Comparison of ENCODE assay signal across 38 cellular contexts in the genomic region with DNA sequence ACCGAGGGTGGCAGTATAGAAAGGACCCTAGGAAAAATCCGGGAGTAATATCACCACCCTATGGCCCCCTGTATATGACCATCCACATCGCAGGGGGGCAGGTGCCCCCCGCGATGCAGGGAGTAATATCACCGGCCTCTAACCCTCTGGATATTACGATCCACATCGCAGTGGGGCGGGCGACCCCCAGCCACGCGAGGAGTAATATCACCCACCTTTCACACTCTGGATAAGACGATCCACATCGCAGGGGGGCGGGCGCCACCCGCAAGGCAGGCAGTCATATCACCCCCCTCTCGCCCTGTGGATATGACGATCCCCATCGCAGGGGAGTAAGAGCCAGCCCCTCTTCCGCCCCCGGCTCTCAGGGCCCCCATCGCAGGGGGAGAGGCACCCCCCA.
"Had no signal": no experiment of that assay in that cellular context is flagged by ENCODE, and none has a peak within 500 bp of the region (broad histone marks: within the 10 kb centered on the region; RNA-seq: fewer than 3 reads in every experiment).

No MANE protein-coding gene starts in this region.

- H3K36me3 Mint-ChIP-seq: activated naive CD4-positive, alpha-beta T cell treated with anti-CD3 and anti-CD28 coated beads, Interleukin-2, amount 10 ng/mL, durations not matched to agents 7 days and 5 days; activated naive CD4-positive, alpha-beta T cell treated with anti-CD3 and anti-CD28 coated beads, Interleukin-2, amount 50 U/mL, for 24 hours; activated naive CD8-positive, alpha-beta T cell; activated naive CD8-positive, alpha-beta T cell treated with anti-CD3 and anti-CD28 coated beads for 36 hours; activated naive CD8-positive, alpha-beta T cell treated with anti-CD3 and anti-CD28 coated beads, Interleukin-2, amount 10 ng/mL, durations not matched to agents 7 days and 5 days; brain had no signal

- H3K27me3 Mint-ChIP-seq: activated naive CD4-positive, alpha-beta T cell treated with anti-CD3 and anti-CD28 coated beads, Interleukin-2, amount 10 ng/mL, durations not matched to agents 7 days and 5 days; activated naive CD8-positive, alpha-beta T cell treated with anti-CD3 and anti-CD28 coated beads for 36 hours; activated naive CD8-positive, alpha-beta T cell treated with anti-CD3 and anti-CD28 coated beads, Interleukin-2, amount 10 ng/mL, durations not matched to agents 7 days and 5 days; activated naive CD8-positive, alpha-beta T cell treated with anti-CD3 and anti-CD28 coated beads, Interleukin-2, amount 50 U/mL, for 24 hours; activated T-cell treated with anti-CD3 and anti-CD28 coated beads, Interleukin-2, amount 50 U/mL, for 24 hours; activated T-helper 17 cell treated with anti-CD3 and anti-CD28 coated beads, Interleukin-2, amount 50 U/mL, for 72 hours; central memory CD8-positive, alpha-beta T cell had no signal

- H3K27me3 ChIP-seq: adrenal gland, ascending aorta, body of pancreas, brain microvascular endothelial cell, breast epithelium, cardiac muscle cell had no signal

- H3K9me3 Mint-ChIP-seq: activated T-cell treated with anti-CD3 and anti-CD28 coated beads, Interleukin-2, amount 50 U/mL, for 24 hours; activated T-cell treated with anti-CD3 and anti-CD28 coated beads, Interleukin-2, amount 50 U/mL, for 72 hours; activated T-helper 17 cell treated with anti-CD3 and anti-CD28 coated beads, Interleukin-2, amount 50 U/mL, for 72 hours; central memory CD8-positive, alpha-beta T cell had no signal

- H3K4me3 Mint-ChIP-seq: activated naive CD4-positive, alpha-beta T cell treated with anti-CD3 and anti-CD28 coated beads for 36 hours; activated naive CD4-positive, alpha-beta T cell treated with anti-CD3 and anti-CD28 coated beads, Interleukin-2, amount 10 ng/mL, durations not matched to agents 7 days and 5 days; activated naive CD4-positive, alpha-beta T cell treated with anti-CD3 and anti-CD28 coated beads, Interleukin-2, amount 50 U/mL, for 24 hours; activated naive CD8-positive, alpha-beta T cell; activated naive CD8-positive, alpha-beta T cell treated with anti-CD3 and anti-CD28 coated beads for 36 hours; activated naive CD8-positive, alpha-beta T cell treated with anti-CD3 and anti-CD28 coated beads, Interleukin-2, amount 10 ng/mL, durations not matched to agents 7 days and 5 days; activated naive CD8-positive, alpha-beta T cell treated with anti-CD3 and anti-CD28 coated beads, Interleukin-2, amount 50 U/mL, for 24 hours; activated T-cell treated with anti-CD3 and anti-CD28 coated beads, Interleukin-2, amount 50 U/mL, for 24 hours; activated T-cell treated with anti-CD3 and anti-CD28 coated beads, Interleukin-2, amount 50 U/mL, for 4 hours; activated T-cell treated with anti-CD3 and anti-CD28 coated beads, Interleukin-2, amount 50 U/mL, for 72 hours; activated T-helper 1 cell treated with anti-CD3 and anti-CD28 coated beads, Interleukin-12 subunit alpha, Interleukin-12 subunit beta, Interleukin-2, Interleukin-4 antibody, amounts not matched to agents 30 ng/mL and 10 ng/mL and 1 ng/mL, durations not matched to agents 14 hours and 24 hours and 36 hours; activated T-helper 17 cell treated with anti-CD3 and anti-CD28 coated beads, Interleukin-2, amount 50 U/mL, for 72 hours; brain; central memory CD8-positive, alpha-beta T cell had no signal

- H3K27ac Mint-ChIP-seq: activated naive CD4-positive, alpha-beta T cell treated with anti-CD3 and anti-CD28 coated beads for 36 hours; activated naive CD4-positive, alpha-beta T cell treated with anti-CD3 and anti-CD28 coated beads, Interleukin-2, amount 10 ng/mL, durations not matched to agents 7 days and 5 days; activated naive CD4-positive, alpha-beta T cell treated with anti-CD3 and anti-CD28 coated beads, Interleukin-2, amount 50 U/mL, for 24 hours; activated naive CD4-positive, alpha-beta T cell treated with anti-CD3 and anti-CD28 coated beads, Interleukin-2, amount 50 U/mL, for 72 hours; activated naive CD8-positive, alpha-beta T cell; activated naive CD8-positive, alpha-beta T cell treated with anti-CD3 and anti-CD28 coated beads for 36 hours; activated naive CD8-positive, alpha-beta T cell treated with anti-CD3 and anti-CD28 coated beads, Interleukin-2, amount 10 ng/mL, durations not matched to agents 7 days and 5 days; activated naive CD8-positive, alpha-beta T cell treated with anti-CD3 and anti-CD28 coated beads, Interleukin-2, amount 50 U/mL, for 24 hours; activated T-cell treated with anti-CD3 and anti-CD28 coated beads, Interleukin-2, amount 50 U/mL, for 24 hours; activated T-cell treated with anti-CD3 and anti-CD28 coated beads, Interleukin-2, amount 50 U/mL, for 72 hours; activated T-helper 1 cell treated with anti-CD3 and anti-CD28 coated beads, Interleukin-12 subunit alpha, Interleukin-12 subunit beta, Interleukin-2, Interleukin-4 antibody, amounts not matched to agents 30 ng/mL and 10 ng/mL and 1 ng/mL, durations not matched to agents 14 hours and 24 hours and 36 hours; activated T-helper 17 cell treated with anti-CD3 and anti-CD28 coated beads, Interleukin-2, amount 50 U/mL, for 72 hours; activated T-helper 2 cell treated with anti-CD3 and anti-CD28 coated beads, Interferon-gamma antibody, Interleukin-2, Interleukin-4, amounts not matched to agents 10 μg/mL and 5 μg/mL and 100 μg/mL, durations not matched to agents 14 hours and 24 hours and 36 hours; brain had no signal

- H3K4me1 ChIP-seq: body of pancreas, breast epithelium had no signal

- ATAC-seq: activated naive CD4-positive, alpha-beta T cell treated with anti-CD3 and anti-CD28 coated beads, Interleukin-2, amount 50 U/mL, for 72 hours; activated naive CD8-positive, alpha-beta T cell treated with anti-CD3 and anti-CD28 coated beads, Interleukin-2, amount 50 U/mL, for 24 hours; activated T-cell treated with anti-CD3 and anti-CD28 coated beads, Interleukin-2, amount 50 U/mL, for 4 hours; activated T-cell treated with anti-CD3 and anti-CD28 coated beads, Interleukin-2, amount 50 U/mL, for 72 hours; activated T-helper 17 cell treated with anti-CD3 and anti-CD28 coated beads, Interleukin-2, amount 50 U/mL, for 72 hours; body of pancreas had no signal

- H3K4me3 ChIP-seq: adrenal gland, ascending aorta, body of pancreas, breast epithelium, cardiac muscle cell had no signal

- H3K9me3 ChIP-seq: adrenal gland, ascending aorta, body of pancreas, breast epithelium had no signal

- H3K4me1 Mint-ChIP-seq: activated naive CD4-positive, alpha-beta T cell treated with anti-CD3 and anti-CD28 coated beads, Interleukin-2, amount 10 ng/mL, durations not matched to agents 7 days and 5 days; activated naive CD4-positive, alpha-beta T cell treated with anti-CD3 and anti-CD28 coated beads, Interleukin-2, amount 50 U/mL, for 24 hours; activated naive CD8-positive, alpha-beta T cell treated with anti-CD3 and anti-CD28 coated beads for 36 hours; activated naive CD8-positive, alpha-beta T cell treated with anti-CD3 and anti-CD28 coated beads, Interleukin-2, amount 10 ng/mL, durations not matched to agents 7 days and 5 days; activated naive CD8-positive, alpha-beta T cell treated with anti-CD3 and anti-CD28 coated beads, Interleukin-2, amount 50 U/mL, for 24 hours; activated T-helper 17 cell treated with anti-CD3 and anti-CD28 coated beads, Interleukin-2, amount 50 U/mL, for 72 hours; central memory CD8-positive, alpha-beta T cell had no signal

- DNase-seq: activated effector memory CD4-positive, alpha-beta T cell treated with anti-CD3 and anti-CD28 coated beads, Interleukin-2, amount 50 U/mL, for 16 hours; activated effector memory CD4-positive, alpha-beta T cell treated with Interleukin-2 at 50 U/mL for 16 hours; activated gamma-delta T cell; activated gamma-delta T cell treated with Interleukin-2 at 50 U/mL for 16 hours; activated naive CD4-positive, alpha-beta T cell; activated naive CD4-positive, alpha-beta T cell treated with anti-CD3 and anti-CD28 coated beads for 36 hours; activated naive CD4-positive, alpha-beta T cell treated with anti-CD3 and anti-CD28 coated beads, Interleukin-2, amount 10 ng/mL, durations not matched to agents 7 days and 5 days; activated naive CD4-positive, alpha-beta T cell treated with anti-CD3 and anti-CD28 coated beads, Interleukin-2, amount 50 U/mL, for 16 hours; activated naive CD4-positive, alpha-beta T cell treated with Interleukin-2 at 50 U/mL for 16 hours; activated naive CD8-positive, alpha-beta T cell treated with anti-CD3 and anti-CD28 coated beads for 36 hours; activated naive CD8-positive, alpha-beta T cell treated with anti-CD3 and anti-CD28 coated beads, Interleukin-2, amount 10 ng/mL, durations not matched to agents 7 days and 5 days; activated naive CD8-positive, alpha-beta T cell treated with anti-CD3 and anti-CD28 coated beads, Interleukin-2, amount 50 U/mL, for 24 hours; activated T-cell treated with anti-CD3 and anti-CD28 coated beads, Interleukin-2, amount 50 U/mL, for 1 hour; activated T-cell treated with anti-CD3 and anti-CD28 coated beads, Interleukin-2, amount 50 U/mL, for 24 hours; activated T-cell treated with anti-CD3 and anti-CD28 coated beads, Interleukin-2, amount 50 U/mL, for 4 hours; activated T-cell treated with anti-CD3 and anti-CD28 coated beads, Interleukin-2, amount 50 U/mL, for 48 hours; activated T-cell treated with anti-CD3 and anti-CD28 coated beads, Interleukin-2, amount 50 U/mL, for 72 hours; adrenal gland; amniotic stem cell; amygdala; anterior cingulate cortex; aorta; body of pancreas; brain microvascular endothelial cell; caudate nucleus; central memory CD4-positive, alpha-beta T cell; cerebellar nuclear complex had no signal

- H3K27ac ChIP-seq: adrenal gland, ascending aorta, body of pancreas, brain microvascular endothelial cell, breast epithelium, cardiac muscle cell had no signal

- H3K36me3 ChIP-seq: adrenal gland, ascending aorta, brain microvascular endothelial cell, breast epithelium, cardiac muscle cell had no signal
